19 cellular contexts compared by ENCODE assay signal in genomic region chr4:94160774-94161173, GRCh38. TPM values are rescaled to one million over a fixed set of nuclear protein-coding genes. Genes with fewer than 3 reads are reported as not detected.
DNase-seq lines count a peak whose midpoint lies in the region; ATAC-seq and TF ChIP-seq lines count a peak whose summit lies in the region.
"Had no signal": no experiment of that assay in that cellular context is flagged by ENCODE, and none has a peak within 500 bp of the region (broad histone marks: within the 10 kb centered on the region; RNA-seq: fewer than 3 reads in every experiment).

No MANE protein-coding gene starts in this region.

- peaks cover 4% of the 10 kb centered on the region for H3K9me3 Mint-ChIP-seq in activated CD4-positive, alpha-beta memory T cell treated with anti-CD3 and anti-CD28 coated beads for 36 hours
- H3K9me3 Mint-ChIP-seq in activated CD4-positive, alpha-beta memory T cell treated with anti-CD3 and anti-CD28 coated beads, Interleukin-2, amount 10 ng/mL, durations not matched to agents 7 days and 5 days = no peaks in the 10 kb centered on the region
- H3K9me3 Mint-ChIP-seq: natural killer cell treated with Interleukin-12 subunit alpha and Interleukin-12 subunit beta and Interleukin-15 and Interleukin-18, amount 100 ng/mL, for 72 hours had no signal

- no peak for TF ChIP-seq CTCF in epithelial cell of esophagus (IDR thresholded peaks at IDR 0.05; ENCODE audit: insufficient read depth, low read depth, low read length, missing control alignments)
- no peak for TF ChIP-seq CTCF in WERI-Rb-1 (IDR thresholded peaks at IDR 0.05; ENCODE audit: low read depth, low read length)

- CTCF ChIA-PET in activated CD4-positive, alpha-beta memory T cell treated with anti-CD3 and anti-CD28 coated beads for 36 hours (lab: Charles Lee) = no interaction called here
- CTCF ChIA-PET in activated CD4-positive, alpha-beta memory T cell treated with anti-CD3 and anti-CD28 coated beads, Interleukin-2, amount 10 ng/mL, durations not matched to agents 7 days and 5 days (lab: Charles Lee) = no interaction called here

- H3K36me3 Mint-ChIP-seq in activated CD4-positive, alpha-beta memory T cell treated with anti-CD3 and anti-CD28 coated beads for 36 hours = no peaks in the 10 kb centered on the region
- H3K36me3 Mint-ChIP-seq in activated CD4-positive, alpha-beta memory T cell treated with anti-CD3 and anti-CD28 coated beads, Interleukin-2, amount 10 ng/mL, durations not matched to agents 7 days and 5 days (ENCODE audit: low read depth) = no peaks in the 10 kb centered on the region
- H3K36me3 Mint-ChIP-seq: natural killer cell treated with Interleukin-12 subunit alpha and Interleukin-12 subunit beta and Interleukin-15 and Interleukin-18, amount 100 ng/mL, for 72 hours had no signal

- DNase-seq in activated CD4-positive, alpha-beta memory T cell treated with anti-CD3 and anti-CD28 coated beads for 36 hours = peak; percentile 24
- DNase-seq in activated CD4-positive, alpha-beta memory T cell treated with anti-CD3 and anti-CD28 coated beads, Interleukin-2, amount 10 ng/mL, durations not matched to agents 7 days and 5 days = no peak
- DNase-seq in epithelial cell of esophagus (ENCODE audit: low read depth) (peak; percentile 24), WERI-Rb-1 (no peak)
- DNase-seq: Calu3; effector CD8-positive, alpha-beta T cell; EL; NCI-H1436; PC-3; posterior cingulate gyrus; stimulated activated CD4-positive, alpha-beta T cell treated with anti-CD3 and anti-CD28 coated beads, Interleukin-4, amount 100 ng/mL, for 1 hour; upper lobe of right lung had no signal

- POLR2A ChIA-PET in activated CD4-positive, alpha-beta memory T cell treated with anti-CD3 and anti-CD28 coated beads for 36 hours (lab: Charles Lee) = no interaction called here
- POLR2A ChIA-PET in activated CD4-positive, alpha-beta memory T cell treated with anti-CD3 and anti-CD28 coated beads, Interleukin-2, amount 10 ng/mL, durations not matched to agents 7 days and 5 days (lab: Charles Lee) = no interaction called here

- H3K4me3 Mint-ChIP-seq in activated CD4-positive, alpha-beta memory T cell treated with anti-CD3 and anti-CD28 coated beads for 36 hours = no peak overlapping the region
- H3K4me3 Mint-ChIP-seq in activated CD4-positive, alpha-beta memory T cell treated with anti-CD3 and anti-CD28 coated beads, Interleukin-2, amount 10 ng/mL, durations not matched to agents 7 days and 5 days = no peak overlapping the region
- H3K4me3 Mint-ChIP-seq: natural killer cell treated with Interleukin-12 subunit alpha and Interleukin-12 subunit beta and Interleukin-15 and Interleukin-18, amount 100 ng/mL, for 72 hours; WTC11 had no signal

- H3K27me3 ChIP-seq in WERI-Rb-1 (ENCODE audit: insufficient read depth, low read depth, severe bottlenecking) = no peaks in the 10 kb centered on the region
- H3K27me3 ChIP-seq: BLaER1 treated with 17β-estradiol and CSF1 and Interleukin-3, amounts not matched to agents 10 nM and 100 nM; upper lobe of right lung had no signal

- intact Hi-C loops in activated CD4-positive, alpha-beta memory T cell treated with anti-CD3 and anti-CD28 coated beads for 36 hours (cut with micrococcal nuclease) = no loop called here

- ATAC-seq in GM19351 (IDR thresholded peaks at IDR 0.05; ENCODE audit: unreplicated experiment) (peak; percentile 83), HG03064 (IDR thresholded peaks at IDR 0.05; ENCODE audit: low read depth, unreplicated experiment) (peak; percentile 61), HG03521 (IDR thresholded peaks at IDR 0.05; ENCODE audit: unreplicated experiment) (no peak), HG03025 (IDR thresholded peaks at IDR 0.05; ENCODE audit: low FRiP score, unreplicated experiment) (no peak)
- ATAC-seq: natural killer cell treated with Interleukin-12 subunit alpha and Interleukin-12 subunit beta and Interleukin-15 and Interleukin-18, amount 100 ng/mL, for 72 hours; PC-3; upper lobe of right lung; WTC11 had no signal

- H3K27ac Mint-ChIP-seq in activated CD4-positive, alpha-beta memory T cell treated with anti-CD3 and anti-CD28 coated beads for 36 hours = no peak overlapping the region
- no peak overlapping the region for H3K27ac Mint-ChIP-seq in activated CD4-positive, alpha-beta memory T cell treated with anti-CD3 and anti-CD28 coated beads, Interleukin-2, amount 10 ng/mL, durations not matched to agents 7 days and 5 days
- H3K27ac Mint-ChIP-seq: natural killer cell treated with Interleukin-12 subunit alpha and Interleukin-12 subunit beta and Interleukin-15 and Interleukin-18, amount 100 ng/mL, for 72 hours; WTC11 had no signal

- H3K36me3 ChIP-seq in WERI-Rb-1 = no peaks in the 10 kb centered on the region
- H3K36me3 ChIP-seq: BLaER1 treated with 17β-estradiol and CSF1 and Interleukin-3, amounts not matched to agents 10 nM and 100 nM; upper lobe of right lung had no signal

- H3K4me3 ChIP-seq in epithelial cell of esophagus (ENCODE audit: low read length) = no peak overlapping the region
- H3K4me3 ChIP-seq in WERI-Rb-1 (ENCODE audit: low read depth, low read length) = no peak overlapping the region
- H3K4me3 ChIP-seq: BLaER1 treated with 17β-estradiol and CSF1 and Interleukin-3, amounts not matched to agents 10 nM and 100 nM; upper lobe of right lung had no signal

- peaks cover 2% of the 10 kb centered on the region for H3K4me1 Mint-ChIP-seq in activated CD4-positive, alpha-beta memory T cell treated with anti-CD3 and anti-CD28 coated beads for 36 hours (ENCODE audit: low read depth)
- H3K4me1 Mint-ChIP-seq in activated CD4-positive, alpha-beta memory T cell treated with anti-CD3 and anti-CD28 coated beads, Interleukin-2, amount 10 ng/mL, durations not matched to agents 7 days and 5 days = peaks cover 2% of the 10 kb centered on the region

- no peak overlapping the region for H3K27ac ChIP-seq in WERI-Rb-1
- H3K27ac ChIP-seq: BLaER1 treated with 17β-estradiol and CSF1 and Interleukin-3, amounts not matched to agents 10 nM and 100 nM; upper lobe of right lung had no signal

- H3K27me3 Mint-ChIP-seq in activated CD4-positive, alpha-beta memory T cell treated with anti-CD3 and anti-CD28 coated beads for 36 hours = no peaks in the 10 kb centered on the region
- H3K27me3 Mint-ChIP-seq in activated CD4-positive, alpha-beta memory T cell treated with anti-CD3 and anti-CD28 coated beads, Interleukin-2, amount 10 ng/mL, durations not matched to agents 7 days and 5 days = no peaks in the 10 kb centered on the region
- H3K27me3 Mint-ChIP-seq: natural killer cell treated with Interleukin-12 subunit alpha and Interleukin-12 subunit beta and Interleukin-15 and Interleukin-18, amount 100 ng/mL, for 72 hours had no signal

- H3K9me3 ChIP-seq in WERI-Rb-1 (ENCODE audit: severe bottlenecking) = peaks cover 3% of the 10 kb centered on the region
- H3K9me3 ChIP-seq: upper lobe of right lung had no signal

RNA-seq across cellular contexts. Expression of gene SMARCAD1, which starts 46.9 kb away (rescaled TPM):
- total RNA-seq in activated CD4-positive, alpha-beta memory T cell treated with anti-CD3 and anti-CD28 coated beads for 36 hours = 10 to 100 TPM; 26.5 to 28.0 TPM
- total RNA-seq in activated CD4-positive, alpha-beta memory T cell treated with anti-CD3 and anti-CD28 coated beads, Interleukin-2, amount 10 ng/mL, durations not matched to agents 7 days and 5 days = 10 to 100 TPM; 28.4 to 30.0 TPM

Comparison
In these comparisons a context has a peak if more than half of its experiments do, and no peak if none do; other contexts are left out.
1. DNase-seq: peak in activated CD4-positive, alpha-beta memory T cell treated with anti-CD3 and anti-CD28 coated beads for 36 hours (single experiment) and epithelial cell of esophagus (single experiment); none in activated CD4-positive, alpha-beta memory T cell treated with anti-CD3 and anti-CD28 coated beads, Interleukin-2, amount 10 ng/mL, durations not matched to agents 7 days and 5 days (single experiment) and WERI-Rb-1 (single experiment).
2. ATAC-seq: peak in GM19351 (single experiment) and HG03064 (single experiment); none in HG03521 (single experiment) and HG03025 (single experiment).